8 cellular contexts compared by ENCODE assay signal in genomic region chr2:172442072-172442895, GRCh38. TPM values are rescaled to one million over a fixed set of nuclear protein-coding genes. Genes with fewer than 3 reads are reported as not detected.
DNase-seq lines count a peak whose midpoint lies in the region; ATAC-seq, FAIRE-seq and TF ChIP-seq lines count a peak whose summit lies in the region.

No MANE protein-coding gene starts in this region.

- no peak for ATAC-seq in GM19351 (IDR thresholded peaks at IDR 0.05; ENCODE audit: unreplicated experiment)
- no peak for ATAC-seq in GM18520 (IDR thresholded peaks at IDR 0.05; ENCODE audit: unreplicated experiment)

- intact Hi-C loops in testis (cut with DNase I; ENCODE audit: low total_unique reads), result no loop called here

- H3K4me1 ChIP-seq in testis, result peaks cover 8% of the 10 kb centered on the region

- WGBS in testis, 2 donors, result 60 to 71% methylated on average over 9 to 10 of the region's 10 CpGs

- no peak overlapping the region for H3K27ac ChIP-seq in testis

- no peaks in the 10 kb centered on the region for H3K27me3 ChIP-seq in testis

- POLR2A ChIA-PET in AG04449 (lab: Yijun Ruan, JAX), result no interaction called here

- TF ChIP-seq POLR2A in testis (IDR thresholded peaks at IDR 0.05), result no peak

- DNase-seq in AG04449 (ENCODE audit: low read depth, low spot score), result peak; percentile 41
- peak; percentile 80 for DNase-seq in HTR-8/SVneo (ENCODE audit: insufficient read length, low spot score)
- DNase-seq in activated CD4-positive, alpha-beta T cell treated with anti-CD3 and anti-CD28 coated beads, Interleukin-2, amount 50 U/mL, for 48 hours, result peak; percentile 63 to 75
- DNase-seq in fibroblast of peridontal ligament (ENCODE audit: extremely low read depth), result peak; percentile 77
- peak; percentile 79 for DNase-seq in stimulated activated CD4-positive, alpha-beta T cell treated with anti-CD3 and anti-CD28 coated beads, Interleukin-1b, Interleukin-23, amount 100 ng/mL, for 48 hours
- no peak for DNase-seq in testis

- FAIRE-seq in HTR-8/SVneo (lab: Jason Lieb, UNC), result peak; percentile 48

- CTCF ChIA-PET in AG04449 (lab: Yijun Ruan, JAX), result interaction anchor here (0.8 to 16.8 kb wide), 8 partner anchors 9 to 270 kb away, joined by 3 to 226 read pairs (median 4); no protein-coding TSS in a partner anchor

- no peaks in the 10 kb centered on the region for H3K36me3 ChIP-seq in testis (ENCODE audit: low read depth, missing control alignments)

- no peaks in the 10 kb centered on the region for H3K9me3 ChIP-seq in testis

- no peak for TF ChIP-seq CTCF in AG04449 (IDR thresholded peaks at IDR 0.05; ENCODE audit: insufficient read depth, low read length, missing control alignments)
- TF ChIP-seq CTCF in testis (IDR thresholded peaks at IDR 0.05), result no peak

- H3K4me3 ChIP-seq in AG04449 (ENCODE audit: low read depth, low read length), result no peak overlapping the region
- no peak overlapping the region for H3K4me3 ChIP-seq in testis

RNA-seq across cellular contexts. Expression of gene ITGA6, which starts 14.9 kb away (rescaled TPM):
- total RNA-seq in testis, result 100 to 1,000 TPM; 166 to 232 TPM
- 57.5 TPM for polyA plus RNA-seq in testis (ENCODE audit: insufficient read depth, low read depth, low replicate concordance)
